30 cellular contexts compared by ENCODE assay signal in the genomic region with DNA sequence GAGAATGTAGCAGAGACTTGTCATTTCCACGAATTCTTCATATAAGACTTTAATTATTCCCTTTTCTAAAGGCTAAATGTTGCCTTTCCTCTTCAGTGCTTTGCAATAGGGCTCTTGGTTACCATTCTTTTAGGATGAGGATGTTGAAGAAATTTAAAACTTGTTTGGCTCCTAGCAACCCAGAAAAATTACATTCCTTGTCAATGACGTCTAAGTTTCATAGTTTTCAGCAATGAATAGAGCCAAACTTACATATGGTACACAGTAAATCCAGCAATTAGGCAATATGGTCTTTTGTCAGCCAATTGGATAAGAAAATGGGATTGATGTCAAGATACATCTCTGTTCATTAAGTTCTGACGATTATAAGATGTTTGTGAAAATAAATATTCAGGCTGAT.
DNase-seq lines count a peak whose midpoint lies in the region; ATAC-seq and TF ChIP-seq lines count a peak whose summit lies in the region.
"Had no signal": no experiment of that assay in that cellular context is flagged by ENCODE, and none has a peak within 500 bp of the region (broad histone marks: within the 10 kb centered on the region; RNA-seq: fewer than 3 reads in every experiment).

No MANE protein-coding gene starts in this region.

- intact Hi-C loops in left lung (cut with DNase I), result no loop called here
- intact Hi-C loops in body of pancreas (cut with DNase I), result no loop called here

- H2AFZ ChIP-seq in SK-N-SH (ENCODE audit: low read depth) (no peak overlapping the region), fibroblast of lung (ENCODE audit: low read length) (no peak overlapping the region)

- H3K9me3 ChIP-seq in SK-N-SH (no peaks in the 10 kb centered on the region), fibroblast of lung (ENCODE audit: control insufficient read depth, insufficient read depth, low read depth, low read length) (no peaks in the 10 kb centered on the region), left lung (no peaks in the 10 kb centered on the region), body of pancreas (no peaks in the 10 kb centered on the region)
- H3K9me3 ChIP-seq: psoas muscle, thyroid gland had no signal

- POLR2A ChIA-PET in SK-N-SH (lab: Yijun Ruan, JAX), result no interaction called here

- TF ChIP-seq EP300 in SK-N-SH (IDR thresholded peaks at IDR 0.05; ENCODE audit: borderline replicate concordance in 1 of 2, low read depth in 1 of 2, low read length in 1 of 2), result no peak

- no peaks in the 10 kb centered on the region for H3K27me3 ChIP-seq in SK-N-SH (ENCODE audit: insufficient read depth)
- no peaks in the 10 kb centered on the region for H3K27me3 ChIP-seq in fibroblast of lung (ENCODE audit: control insufficient read depth, insufficient read depth, low read length)
- no peaks in the 10 kb centered on the region for H3K27me3 ChIP-seq in left lung
- H3K27me3 ChIP-seq in body of pancreas, result no peaks in the 10 kb centered on the region
- H3K27me3 ChIP-seq: thyroid gland had no signal

- H3K36me3 ChIP-seq in SK-N-SH (replicated peaks in 1 of 2; ENCODE audit: control insufficient read depth in 1 of 2, insufficient read depth in 2 of 2, low read length in 1 of 2), result no peaks in the 10 kb centered on the region
- no peaks in the 10 kb centered on the region for H3K36me3 ChIP-seq in fibroblast of lung (ENCODE audit: control insufficient read depth, insufficient read depth, low read length)
- H3K36me3 ChIP-seq in left lung, result no peaks in the 10 kb centered on the region
- H3K36me3 ChIP-seq in body of pancreas (replicated peaks in 1 of 2; ENCODE audit: insufficient read depth in 1 of 2, low read depth in 2 of 2), result no peaks in the 10 kb centered on the region
- H3K36me3 ChIP-seq: thyroid gland had no signal

- WGBS in SK-N-SH (ENCODE audit: low lambda C conversion rate), result 1% methylated on average over 3 of the region's 3 CpGs
- 31 to 35% methylated on average over 3 of the region's 3 CpGs for WGBS in body of pancreas, 2 donors

- H3K27ac ChIP-seq in SK-N-SH (ENCODE audit: low read depth in 2 of 2, low read length in 1 of 2), result peak overlapping the region in 1 of 2 experiments; percentile 12; a peak in 1 of 4 replicates
- no peak overlapping the region for H3K27ac ChIP-seq in fibroblast of lung (ENCODE audit: insufficient read depth, low read length)
- no peak overlapping the region for H3K27ac ChIP-seq in left lung
- no peak overlapping the region for H3K27ac ChIP-seq in body of pancreas
- H3K27ac ChIP-seq: 22Rv1, dorsolateral prefrontal cortex, psoas muscle, thyroid gland had no signal

- no peak for TF ChIP-seq RAD21 in SK-N-SH (IDR thresholded peaks at IDR 0.05; ENCODE audit: low read length)

- no peaks in the 10 kb centered on the region for H3K9me2 ChIP-seq in SK-N-SH

- no peaks in the 10 kb centered on the region for H3F3A ChIP-seq in SK-N-SH (replicated peaks; ENCODE audit: insufficient read depth)

- H4K20me1 ChIP-seq in SK-N-SH (ENCODE audit: insufficient read depth) (no peaks in the 10 kb centered on the region), fibroblast of lung (ENCODE audit: control insufficient read depth, extremely low read depth, insufficient read depth, low read length) (no peaks in the 10 kb centered on the region)

- ATAC-seq in SK-N-SH treated with all-trans-retinoic acid at 6 μM for 48 hours (peak; percentile 40), left lung (no peak), body of pancreas (no peak)
- ATAC-seq: naive thymus-derived CD8-positive, alpha-beta T cell; Panc1; psoas muscle; stimulated activated naive CD8-positive, alpha-beta T cell treated with anti-CD3 and anti-CD28 coated beads, Interleukin-15, Interleukin-2, amounts not matched to agents 100 U/mL and 50 U/mL, for 24 hours had no signal

- DNase-seq in SK-N-SH (no peak), amniotic stem cell (lab: John Stamatoyannopoulos, UW) (peak; percentile 23), fibroblast of lung (ENCODE audit: low read depth in 2 of 2) (peak; percentile 45 to 77), skeletal muscle cell (ENCODE audit: low read depth) (peak; percentile 21), left lung (no peak), body of pancreas (no peak)
- DNase-seq in effector CD4-positive, alpha-beta T cell, result no peak
- DNase-seq: activated CD4-positive, alpha-beta T cell treated with anti-CD3 and anti-CD28 coated beads, Interleukin-2, amount 50 U/mL, for 1 hour; activated naive CD4-positive, alpha-beta T cell treated with anti-CD3 and anti-CD28 coated beads, Interleukin-2, amount 50 U/mL, for 16 hours; aorta; CD4-positive, CD25-positive, alpha-beta regulatory T cell; DND-41; dorsolateral prefrontal cortex; hippocampal formation; midbrain; naive thymus-derived CD8-positive, alpha-beta T cell; NCI-H1092; NCI-H187; NCI-H2171; NCI-H524 treated with DMSO at 0.1 percent for 48 hours; NK-92 treated with Interleukin-12 subunit alpha and Interleukin-12 subunit beta, amount 100 ng/mL, for 24 hours; occipital lobe; psoas muscle; SHP77; stimulated activated naive CD8-positive, alpha-beta T cell treated with anti-CD3 and anti-CD28 coated beads, Interleukin-15, Interleukin-2, amounts not matched to agents 100 U/mL and 50 U/mL, for 24 hours; T1000; thyroid gland had no signal

- H3K79me2 ChIP-seq in SK-N-SH (ENCODE audit: insufficient read depth) (no peaks in the 10 kb centered on the region), fibroblast of lung (ENCODE audit: control insufficient read depth, insufficient read depth, low read length) (no peaks in the 10 kb centered on the region)

- H3K4me2 ChIP-seq in SK-N-SH, result no peak overlapping the region
- no peak overlapping the region for H3K4me2 ChIP-seq in fibroblast of lung (ENCODE audit: extremely low read depth, insufficient read depth, low read length)

- H3K4me1 ChIP-seq in SK-N-SH (ENCODE audit: control insufficient read depth in 1 of 2, insufficient read depth in 2 of 2, low read depth in 1 of 2, low read length in 1 of 2), result no peaks in the 10 kb centered on the region
- no peaks in the 10 kb centered on the region for H3K4me1 ChIP-seq in fibroblast of lung (ENCODE audit: control insufficient read depth, extremely low read depth, insufficient read depth, low read length)
- H3K4me1 ChIP-seq in left lung, result no peaks in the 10 kb centered on the region
- no peaks in the 10 kb centered on the region for H3K4me1 ChIP-seq in body of pancreas
- H3K4me1 ChIP-seq: psoas muscle, thyroid gland had no signal

- H3K4me3 ChIP-seq in SK-N-SH (ENCODE audit: low read depth in 2 of 2, low read length in 1 of 2) (no peak overlapping the region), fibroblast of lung (replicated peaks in 1 of 4; ENCODE audit: control extremely low read depth in 1 of 4, insufficient read depth in 1 of 4, low read depth in 3 of 4, low read length in 4 of 4) (no peak overlapping the region), skeletal muscle cell (ENCODE audit: low read depth, low read length) (no peak overlapping the region), left lung (no peak overlapping the region), body of pancreas (no peak overlapping the region)
- H3K4me3 ChIP-seq: dorsolateral prefrontal cortex, psoas muscle, thyroid gland had no signal

- no peak overlapping the region for H3K9ac ChIP-seq in SK-N-SH
- no peak overlapping the region for H3K9ac ChIP-seq in fibroblast of lung (ENCODE audit: insufficient read depth, low read length)

- CTCF ChIA-PET in SK-N-SH (lab: Yijun Ruan, JAX), result no interaction called here

- no peak for TF ChIP-seq POLR2A in body of pancreas (IDR thresholded peaks at IDR 0.05)

- TF ChIP-seq CTCF in SK-N-SH (IDR thresholded peaks at IDR 0.05) (no peak), fibroblast of lung (conservative IDR thresholded peaks at IDR 0.05 in 1 of 2, IDR thresholded peaks at IDR 0.05 in 1 of 2; ENCODE audit: low read depth in 1 of 2, low read length in 2 of 2) (no peak), left lung (IDR thresholded peaks at IDR 0.05) (no peak), body of pancreas (IDR thresholded peaks at IDR 0.05) (no peak)

TF ChIP-seq in SK-N-SH treated with all-trans-retinoic acid at 6 μM for 48 hours, 23 proteins besides CTCF, POLR2A, EP300 and RAD21:
- no peak for TF ChIP-seq BACH2 (CRISPR knock-in tag; IDR thresholded peaks at IDR 0.05; ENCODE audit: borderline replicate concordance)
- TF ChIP-seq, protein P1, sequence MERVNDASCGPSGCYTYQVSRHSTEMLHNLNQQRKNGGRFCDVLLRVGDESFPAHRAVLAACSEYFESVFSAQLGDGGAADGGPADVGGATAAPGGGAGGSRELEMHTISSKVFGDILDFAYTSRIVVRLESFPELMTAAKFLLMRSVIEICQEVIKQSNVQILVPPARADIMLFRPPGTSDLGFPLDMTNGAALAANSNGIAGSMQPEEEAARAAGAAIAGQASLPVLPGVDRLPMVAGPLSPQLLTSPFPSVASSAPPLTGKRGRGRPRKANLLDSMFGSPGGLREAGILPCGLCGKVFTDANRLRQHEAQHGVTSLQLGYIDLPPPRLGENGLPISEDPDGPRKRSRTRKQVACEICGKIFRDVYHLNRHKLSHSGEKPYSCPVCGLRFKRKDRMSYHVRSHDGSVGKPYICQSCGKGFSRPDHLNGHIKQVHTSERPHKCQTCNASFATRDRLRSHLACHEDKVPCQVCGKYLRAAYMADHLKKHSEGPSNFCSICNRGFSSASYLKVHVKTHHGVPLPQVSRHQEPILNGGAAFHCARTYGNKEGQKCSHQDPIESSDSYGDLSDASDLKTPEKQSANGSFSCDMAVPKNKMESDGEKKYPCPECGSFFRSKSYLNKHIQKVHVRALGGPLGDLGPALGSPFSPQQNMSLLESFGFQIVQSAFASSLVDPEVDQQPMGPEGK (CRISPR knock-in tag; IDR thresholded peaks at IDR 0.05; ENCODE audit: borderline replicate concordance), result no peak
- TF ChIP-seq TCF4 (CRISPR knock-in tag; IDR thresholded peaks at IDR 0.05; ENCODE audit: borderline replicate concordance), result no peak

TF ChIP-seq in SK-N-SH, 30 proteins besides CTCF, POLR2A, EP300 and RAD21 (continues in another document):
- TF ChIP-seq RCOR1 (IDR thresholded peaks at IDR 0.05; ENCODE audit: low read length), result no peak

Comparison
In these comparisons a context has a peak if more than half of its experiments do, and no peak if none do; other contexts are left out.
1. DNase-seq: peak in amniotic stem cell (single experiment), fibroblast of lung (2 of 2) and skeletal muscle cell (single experiment); none in SK-N-SH (single experiment), left lung (0 of 2), effector CD4-positive, alpha-beta T cell (single experiment) and body of pancreas (0 of 4).